ENCODE assay signal across 13 cellular contexts in the genomic region with DNA sequence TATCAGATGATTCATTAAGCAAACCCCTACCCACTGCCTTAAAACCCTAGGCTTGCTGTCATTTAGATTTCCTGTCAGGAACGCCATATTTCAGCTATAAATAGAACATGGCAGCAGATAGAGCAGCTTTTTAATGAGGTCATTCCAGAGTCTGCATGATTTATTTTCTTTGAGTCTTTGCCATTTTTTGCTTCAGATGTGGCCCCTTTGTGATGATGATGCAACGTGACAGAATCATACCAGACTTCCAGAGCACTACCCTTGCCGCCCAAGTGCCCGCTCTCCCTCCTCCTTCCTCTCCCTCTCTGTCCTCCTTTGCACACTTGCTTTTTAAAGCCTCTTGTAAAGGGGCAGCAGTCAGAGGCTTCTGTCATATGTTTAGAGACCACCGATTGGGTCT. TPM values are rescaled to one million over a fixed set of nuclear protein-coding genes. Genes with fewer than 3 reads are reported as not detected.
DNase-seq lines count a peak whose midpoint lies in the region; ATAC-seq and TF ChIP-seq lines count a peak whose summit lies in the region.
"Had no signal": no experiment of that assay in that cellular context is flagged by ENCODE, and none has a peak within 500 bp of the region (broad histone marks: within the 10 kb centered on the region; RNA-seq: fewer than 3 reads in every experiment).

No MANE protein-coding gene starts in this region.

- H3K4me3 ChIP-seq in AG04450 (ENCODE audit: low read depth, low read length) (no peak overlapping the region), astrocyte of the cerebellum (ENCODE audit: low read depth, low read length) (no peak overlapping the region)

- POLR2A ChIA-PET in AG04450 (lab: Yijun Ruan, JAX), result no interaction called here

- H3K9me3 ChIP-seq in AG04450 (ENCODE audit: control insufficient read depth, insufficient read depth, low read length), result no peaks in the 10 kb centered on the region

- no peak for TF ChIP-seq CTCF in AG04450 (IDR thresholded peaks at IDR 0.05; ENCODE audit: low read depth, low read length)
- no peak for TF ChIP-seq CTCF in astrocyte of the cerebellum (IDR thresholded peaks at IDR 0.05; ENCODE audit: low read depth, low read length, missing control alignments)

- in situ Hi-C loops in astrocyte of the cerebellum (cut with HindIII; ENCODE audit: low sequenced_read_pairs), result no loop called here

- ATAC-seq in GM18517 (IDR thresholded peaks at IDR 0.05; ENCODE audit: unreplicated experiment) (no peak), GM19397 (IDR thresholded peaks at IDR 0.05; ENCODE audit: unreplicated experiment) (no peak), GM21423 (IDR thresholded peaks at IDR 0.05; ENCODE audit: unreplicated experiment) (no peak)
- ATAC-seq: CD8-positive, alpha-beta T cell; left lobe of liver had no signal

- peaks cover 3% of the 10 kb centered on the region for H3K27me3 ChIP-seq in AG04450 (ENCODE audit: control insufficient read depth, insufficient read depth, low read length)

- DNase-seq in AG04450 (ENCODE audit: low read depth, low spot score) (peak; percentile 8), HS-5 (ENCODE audit: low read depth) (peak; percentile 2), astrocyte of the cerebellum (ENCODE audit: low read depth) (peak; percentile 55), iris pigment epithelial cell (ENCODE audit: low read depth) (peak; percentile 91), GM03348 (ENCODE audit: low spot score) (no peak)
- DNase-seq: CD8-positive, alpha-beta T cell; effector CD8-positive, alpha-beta T cell; KBM-7; WERI-Rb-1 had no signal

- H3K27ac ChIP-seq in AG04450 (ENCODE audit: low read depth, low read length), result no peak overlapping the region
- H3K27ac ChIP-seq: WERI-Rb-1 had no signal

- CTCF ChIA-PET in AG04450 (lab: Charles Lee), result no interaction called here

RNA-seq across cellular contexts. Expression of gene TRIM67, which starts 55.5 kb away (rescaled TPM):
- not detected in 2 replicates for polyA plus RNA-seq in AG04450 (2011; rRNA removed)
- polyA minus RNA-seq in AG04450 (2011; rRNA and poly(A)+ RNA removed), result not detected in 2 replicates
